Comparison of ENCODE assay signal across 20 cellular contexts in the genomic region with DNA sequence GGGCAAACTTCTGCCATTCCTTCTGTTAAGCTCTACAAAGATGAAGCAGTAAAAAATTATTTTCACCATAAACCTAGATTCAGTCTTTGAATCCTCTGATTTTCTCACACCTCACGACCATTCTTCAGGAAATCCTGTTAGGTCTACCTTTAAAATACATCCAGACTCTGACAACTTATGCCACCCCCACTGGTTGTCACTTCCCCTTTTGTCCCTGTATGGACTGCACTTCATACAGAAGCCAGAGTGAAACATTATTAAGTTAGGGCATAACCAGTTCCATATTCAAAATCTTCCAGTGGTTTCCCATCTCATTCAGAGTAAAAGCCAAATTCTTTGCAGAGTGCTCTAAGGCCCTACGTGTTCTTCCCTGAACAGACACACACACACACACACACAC.
"Had no signal": no experiment of that assay in that cellular context is flagged by ENCODE, and none has a peak within 500 bp of the region (broad histone marks: within the 10 kb centered on the region; RNA-seq: fewer than 3 reads in every experiment).

No MANE protein-coding gene starts in this region.

- H3K27me3 ChIP-seq: colonic mucosa, esophagus squamous epithelium, gastroesophageal sphincter, hepatocyte, sigmoid colon, stomach, transverse colon had no signal

- H3K9me3 Mint-ChIP-seq: naive thymus-derived CD8-positive, alpha-beta T cell had no signal

- H3K4me1 Mint-ChIP-seq: naive thymus-derived CD8-positive, alpha-beta T cell had no signal

- ATAC-seq: gastroesophageal sphincter; left colon; left ventricle myocardium superior; naive thymus-derived CD8-positive, alpha-beta T cell had no signal

- H3K4me3 ChIP-seq: colonic mucosa, esophagus squamous epithelium, gastroesophageal sphincter, hepatocyte, sigmoid colon, skin epidermis, stomach, thoracic aorta, transverse colon had no signal

- H3K36me3 Mint-ChIP-seq: naive thymus-derived CD8-positive, alpha-beta T cell had no signal

- H3K4me3 Mint-ChIP-seq: naive thymus-derived CD8-positive, alpha-beta T cell had no signal

- H3K9me3 ChIP-seq: colonic mucosa, esophagus squamous epithelium, gastroesophageal sphincter, sigmoid colon, stomach, thoracic aorta, transverse colon had no signal

- H3K27ac Mint-ChIP-seq: naive thymus-derived CD8-positive, alpha-beta T cell had no signal

- H3K36me3 ChIP-seq: colonic mucosa, esophagus squamous epithelium, gastroesophageal sphincter, sigmoid colon, stomach, thoracic aorta, transverse colon had no signal

- H3K27ac ChIP-seq: colonic mucosa, esophagus squamous epithelium, gastroesophageal sphincter, hepatocyte, sigmoid colon, skin epidermis, stomach, thoracic aorta, transverse colon had no signal

- H2AFZ ChIP-seq: hepatocyte had no signal

- DNase-seq: colonic mucosa; dermis blood vessel endothelial cell; esophagus squamous epithelium; foreskin fibroblast; glutamatergic neuron; kidney; left colon; left ventricle myocardium superior; naive thymus-derived CD8-positive, alpha-beta T cell; sigmoid colon; stimulated activated CD4-positive, alpha-beta T cell treated with anti-CD3 and anti-CD28 coated beads, Interleukin-2, amount 100 ng/mL, for 24 hours; stimulated activated CD4-positive, alpha-beta T cell treated with anti-CD3 and anti-CD28 coated beads, Interleukin-4, amount 100 ng/mL, for 4 hours; stimulated activated naive CD4-positive, alpha-beta T cell; stomach; substantia nigra; transverse colon had no signal

- H3K79me2 ChIP-seq: hepatocyte had no signal

- FAIRE-seq: kidney had no signal

- H3K27me3 Mint-ChIP-seq: naive thymus-derived CD8-positive, alpha-beta T cell had no signal

- H3K4me1 ChIP-seq: colonic mucosa, esophagus squamous epithelium had no signal

- H3K4me2 ChIP-seq: hepatocyte had no signal
